ENCODE assay signal across 23 cellular contexts in the genomic region with DNA sequence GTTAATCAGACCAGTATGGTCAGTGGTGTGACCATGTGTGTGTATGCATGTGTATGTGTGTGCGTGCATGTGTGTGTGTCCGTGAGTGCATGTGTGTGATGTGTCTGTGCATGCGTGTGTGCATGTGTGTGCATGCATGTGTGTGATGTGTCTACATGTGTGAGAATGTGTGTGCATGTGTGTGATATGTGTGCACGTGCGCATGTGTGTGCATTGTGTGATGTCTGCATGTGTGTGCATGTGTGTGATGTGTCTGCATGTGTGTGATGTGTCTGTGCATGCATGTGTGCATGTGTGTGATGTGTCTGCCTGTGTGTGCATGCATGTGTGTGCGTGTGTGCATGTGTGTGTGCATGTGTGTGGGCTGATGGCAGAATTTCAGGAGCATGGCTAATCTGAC. TPM values are rescaled to one million over a fixed set of nuclear protein-coding genes. Genes with fewer than 3 reads are reported as not detected.
DNase-seq lines count a peak whose midpoint lies in the region; FAIRE-seq and TF ChIP-seq lines count a peak whose summit lies in the region.
"Had no signal": no experiment of that assay in that cellular context is flagged by ENCODE, and none has a peak within 500 bp of the region (broad histone marks: within the 10 kb centered on the region; RNA-seq: fewer than 3 reads in every experiment).

No MANE protein-coding gene starts in this region.

- H3K9me3 ChIP-seq in BLaER1 treated with 17β-estradiol and CSF1 and Interleukin-3, amounts not matched to agents 10 nM and 100 nM (replicated peaks in 1 of 11) = peaks cover 0 to 7% (median 0%) of the 10 kb centered on the region in 11 experiments; a peak in 3 of 22 replicates
- no peaks in the 10 kb centered on the region for H3K9me3 ChIP-seq in neural cell (ENCODE audit: low read length)
- H3K9me3 ChIP-seq: breast epithelium, gastrocnemius medialis, sigmoid colon, stomach had no signal

- H4K20me1 ChIP-seq in BLaER1 treated with 17β-estradiol and CSF1 and Interleukin-3, amounts not matched to agents 10 nM and 100 nM = peaks cover 0 to 39% (median 0%) of the 10 kb centered on the region in 11 experiments; a peak in 3 of 22 replicates
- no peaks in the 10 kb centered on the region for H4K20me1 ChIP-seq in neural cell (ENCODE audit: insufficient read depth)

- no peaks in the 10 kb centered on the region for H3K9me3 Mint-ChIP-seq in HFFc6
- no peaks in the 10 kb centered on the region for H3K9me3 Mint-ChIP-seq in osteocyte (ENCODE audit: unreplicated experiment)
- H3K9me3 Mint-ChIP-seq: activated CD8-positive, alpha-beta T cell treated with anti-CD3 and anti-CD28 coated beads for 36 hours had no signal

- no peak for TF ChIP-seq CTCF in HFFc6 (IDR thresholded peaks at IDR 0.05)
- TF ChIP-seq CTCF in bronchial epithelial cell (IDR thresholded peaks at IDR 0.05; ENCODE audit: insufficient read depth, low read length, severe bottlenecking) = no peak
- no peak for TF ChIP-seq CTCF in neural cell (IDR thresholded peaks at IDR 0.05; ENCODE audit: poor library complexity, severe bottlenecking)
- TF ChIP-seq CTCF in osteocyte (IDR thresholded peaks at IDR 0.05) = no peak
- TF ChIP-seq CTCF in brain microvascular endothelial cell (IDR thresholded peaks at IDR 0.05; ENCODE audit: low read depth, low read length, missing control alignments) = no peak

- in situ Hi-C loops in brain microvascular endothelial cell (cut with HindIII; ENCODE audit: low pct_ligation_motif_present, low sequenced_read_pairs) = no loop called here

- H3K4me3 ChIP-seq in BLaER1 treated with 17β-estradiol and CSF1 and Interleukin-3, amounts not matched to agents 10 nM and 100 nM = no peak overlapping the region
- H3K4me3 ChIP-seq in bronchial epithelial cell (ENCODE audit: low read depth, low read length) = no peak overlapping the region
- H3K4me3 ChIP-seq in neural cell (ENCODE audit: low read length) = no peak overlapping the region
- H3K4me3 ChIP-seq in brain microvascular endothelial cell (ENCODE audit: low read depth, low read length) = no peak overlapping the region
- H3K4me3 ChIP-seq: gastrocnemius medialis, hepatocyte, sigmoid colon, stomach had no signal

- H3K27me3 ChIP-seq in BLaER1 treated with 17β-estradiol and CSF1 and Interleukin-3, amounts not matched to agents 10 nM and 100 nM = peaks cover 0 to 15% (median 0%) of the 10 kb centered on the region in 11 experiments; a peak in 1 of 22 replicates
- H3K27me3 ChIP-seq in bronchial epithelial cell (ENCODE audit: control insufficient read depth, insufficient read depth, low read length) = no peaks in the 10 kb centered on the region
- H3K27me3 ChIP-seq in neural cell (ENCODE audit: insufficient read depth, low read depth, low read length) = no peaks in the 10 kb centered on the region
- no peaks in the 10 kb centered on the region for H3K27me3 ChIP-seq in brain microvascular endothelial cell (replicated peaks)
- H3K27me3 ChIP-seq: breast epithelium, hepatocyte, sigmoid colon, stomach had no signal

- H3K4me1 Mint-ChIP-seq in HFFc6 (ENCODE audit: low read depth) (peaks cover 22% of the 10 kb centered on the region), osteocyte (ENCODE audit: unreplicated experiment) (no peaks in the 10 kb centered on the region)
- H3K4me1 Mint-ChIP-seq: activated CD4-positive, alpha-beta T cell treated with anti-CD3 and anti-CD28 coated beads for 36 hours had no signal

- H3K4me3 Mint-ChIP-seq in HFFc6 (peak overlapping the region; percentile 25; the same call in 1 of the 2 replicates), osteocyte (ENCODE audit: unreplicated experiment) (no peak overlapping the region)
- H3K4me3 Mint-ChIP-seq: activated CD4-positive, alpha-beta T cell treated with anti-CD3 and anti-CD28 coated beads for 36 hours; activated CD8-positive, alpha-beta T cell treated with anti-CD3 and anti-CD28 coated beads for 36 hours had no signal

- intact Hi-C loops in posterior cingulate gyrus (cut with DNase I) = no loop called here

- peak; percentile 98 for FAIRE-seq in bronchial epithelial cell (lab: Jason Lieb, UNC)

- peak overlapping the region; percentile 15 to 81 (median 64); a peak in 20 of 22 replicates for H3K4me2 ChIP-seq in BLaER1 treated with 17β-estradiol and CSF1 and Interleukin-3, amounts not matched to agents 10 nM and 100 nM
- H3K4me2 ChIP-seq in neural cell (ENCODE audit: low read length) = no peak overlapping the region
- H3K4me2 ChIP-seq: hepatocyte, KMS-11 had no signal

- DNase-seq in HFFc6 (no peak), bronchial epithelial cell (ENCODE audit: low read depth) (no peak), osteocyte (ENCODE audit: extremely low spot score, unreplicated experiment) (no peak), posterior cingulate gyrus (no peak), brain microvascular endothelial cell (no peak)
- DNase-seq: activated CD4-positive, alpha-beta T cell treated with anti-CD3 and anti-CD28 coated beads for 36 hours; activated naive CD4-positive, alpha-beta T cell treated with anti-CD3 and anti-CD28 coated beads, Interleukin-2, amount 50 U/mL, for 16 hours; COR-L47; left cardiac atrium; MM.1S; NCI-H2029 treated with DMSO at 0.1 percent for 48 hours; sigmoid colon; stimulated activated CD4-positive, alpha-beta T cell treated with anti-CD3 and anti-CD28 coated beads, Interleukin-12 subunit alpha, Interleukin-12 subunit beta, amount 100 ng/mL, for 4 hours; stimulated activated CD4-positive, alpha-beta T cell treated with anti-CD3 and anti-CD28 coated beads, Interleukin-2, amount 100 ng/mL, for 48 hours; stomach had no signal

- TF ChIP-seq RAD21 in neural cell (conservative IDR thresholded peaks at IDR 0.05) = no peak

- no peak overlapping the region for H3K27ac ChIP-seq in BLaER1 treated with 17β-estradiol and CSF1 and Interleukin-3, amounts not matched to agents 10 nM and 100 nM
- H3K27ac ChIP-seq in neural cell (ENCODE audit: low read length) = no peak overlapping the region
- no peak overlapping the region for H3K27ac ChIP-seq in brain microvascular endothelial cell
- H3K27ac ChIP-seq: gastrocnemius medialis, hepatocyte, KMS-11, sigmoid colon, stomach had no signal

- H3K4me1 ChIP-seq in BLaER1 treated with 17β-estradiol and CSF1 and Interleukin-3, amounts not matched to agents 10 nM and 100 nM = peaks cover 39 to 76% (median 68%) of the 10 kb centered on the region in 10 experiments
- H3K4me1 ChIP-seq: gastrocnemius medialis, sigmoid colon, stomach had no signal

- H3K27ac Mint-ChIP-seq in HFFc6 (no peak overlapping the region), osteocyte (ENCODE audit: unreplicated experiment) (no peak overlapping the region)
- H3K27ac Mint-ChIP-seq: activated CD4-positive, alpha-beta T cell treated with anti-CD3 and anti-CD28 coated beads for 36 hours; activated CD8-positive, alpha-beta T cell treated with anti-CD3 and anti-CD28 coated beads for 36 hours; progenitor cell of endocrine pancreas had no signal

- no peak for TF ChIP-seq EP300 in neural cell (conservative IDR thresholded peaks at IDR 0.05; ENCODE audit: poor library complexity, severe bottlenecking)

- no peak overlapping the region for H2AFZ ChIP-seq in neural cell (ENCODE audit: low read depth, low read length)
- H2AFZ ChIP-seq: hepatocyte had no signal

- no peaks in the 10 kb centered on the region for H3K36me3 ChIP-seq in BLaER1 treated with 17β-estradiol and CSF1 and Interleukin-3, amounts not matched to agents 10 nM and 100 nM
- H3K36me3 ChIP-seq in bronchial epithelial cell (ENCODE audit: control insufficient read depth, insufficient read depth, low read length) = no peaks in the 10 kb centered on the region
- no peaks in the 10 kb centered on the region for H3K36me3 ChIP-seq in neural cell (ENCODE audit: insufficient read depth, low read length)
- no peaks in the 10 kb centered on the region for H3K36me3 ChIP-seq in brain microvascular endothelial cell (replicated peaks)
- H3K36me3 ChIP-seq: breast epithelium, gastrocnemius medialis, sigmoid colon, stomach had no signal

- H3K9ac ChIP-seq in BLaER1 treated with 17β-estradiol and CSF1 and Interleukin-3, amounts not matched to agents 10 nM and 100 nM = no peak overlapping the region
- H3K9ac ChIP-seq in neural cell (ENCODE audit: low read length) = no peak overlapping the region
- H3K9ac ChIP-seq: KMS-11 had no signal

- H3K27me3 Mint-ChIP-seq in HFFc6 (ENCODE audit: insufficient read depth) = peaks cover 3% of the 10 kb centered on the region; the same call in 1 of the 2 replicates
- peaks cover 2% of the 10 kb centered on the region for H3K27me3 Mint-ChIP-seq in osteocyte (ENCODE audit: unreplicated experiment)
- H3K27me3 Mint-ChIP-seq: activated CD4-positive, alpha-beta T cell treated with anti-CD3 and anti-CD28 coated beads for 36 hours; activated CD8-positive, alpha-beta T cell treated with anti-CD3 and anti-CD28 coated beads for 36 hours had no signal

- H3K9me2 ChIP-seq in neural cell (ENCODE audit: insufficient read depth, low read length) = no peaks in the 10 kb centered on the region

- H3K79me2 ChIP-seq in neural cell (replicated peaks; ENCODE audit: insufficient read depth, low read length) = no peaks in the 10 kb centered on the region
- H3K79me2 ChIP-seq: hepatocyte had no signal

- no peaks in the 10 kb centered on the region for H3F3A ChIP-seq in neural cell (ENCODE audit: insufficient read depth, low read length, poor library complexity, severe bottlenecking)

- H3K36me3 Mint-ChIP-seq in HFFc6 (ENCODE audit: low read depth) = no peaks in the 10 kb centered on the region
- no peaks in the 10 kb centered on the region for H3K36me3 Mint-ChIP-seq in osteocyte (ENCODE audit: unreplicated experiment)

TF ChIP-seq in neural cell, 6 proteins besides CTCF, POLR2A, EP300 and RAD21:
- TF ChIP-seq MXI1 (conservative IDR thresholded peaks at IDR 0.05; ENCODE audit: poor library complexity, severe bottlenecking) (no peak), EZH2 (IDR thresholded peaks at IDR 0.05; ENCODE audit: borderline replicate concordance, insufficient read depth, low read length, poor library complexity, severe bottlenecking) (no peak), POLR2AphosphoS5 (IDR thresholded peaks at IDR 0.05) (peak; percentile 23), TAF1 (IDR thresholded peaks at IDR 0.05; ENCODE audit: low read depth) (no peak)

RNA-seq across cellular contexts. Expression of a gene that starts 58.2 kb away (rescaled TPM):
- 1 to 10 TPM; 3.9 to 5.5 (median 4.7) TPM for total RNA-seq in HFFc6 (2021; fragmentation: NEBNext Ultra II Directional; extraction: Animal tissue kit (Norgen Biotek cat#: 25700))
- 33.2 and 46.9 TPM in 2 replicates for total RNA-seq in bronchial epithelial cell
- 2.0 and 2.6 TPM in 2 replicates for polyA plus RNA-seq in neural cell
- 6.1 and 7.6 TPM in 2 replicates for polyA minus RNA-seq in neural cell
- total RNA-seq in osteocyte = 34.1 and 43.6 TPM in 2 replicates
